8 cellular contexts compared by ENCODE assay signal in the genomic region with DNA sequence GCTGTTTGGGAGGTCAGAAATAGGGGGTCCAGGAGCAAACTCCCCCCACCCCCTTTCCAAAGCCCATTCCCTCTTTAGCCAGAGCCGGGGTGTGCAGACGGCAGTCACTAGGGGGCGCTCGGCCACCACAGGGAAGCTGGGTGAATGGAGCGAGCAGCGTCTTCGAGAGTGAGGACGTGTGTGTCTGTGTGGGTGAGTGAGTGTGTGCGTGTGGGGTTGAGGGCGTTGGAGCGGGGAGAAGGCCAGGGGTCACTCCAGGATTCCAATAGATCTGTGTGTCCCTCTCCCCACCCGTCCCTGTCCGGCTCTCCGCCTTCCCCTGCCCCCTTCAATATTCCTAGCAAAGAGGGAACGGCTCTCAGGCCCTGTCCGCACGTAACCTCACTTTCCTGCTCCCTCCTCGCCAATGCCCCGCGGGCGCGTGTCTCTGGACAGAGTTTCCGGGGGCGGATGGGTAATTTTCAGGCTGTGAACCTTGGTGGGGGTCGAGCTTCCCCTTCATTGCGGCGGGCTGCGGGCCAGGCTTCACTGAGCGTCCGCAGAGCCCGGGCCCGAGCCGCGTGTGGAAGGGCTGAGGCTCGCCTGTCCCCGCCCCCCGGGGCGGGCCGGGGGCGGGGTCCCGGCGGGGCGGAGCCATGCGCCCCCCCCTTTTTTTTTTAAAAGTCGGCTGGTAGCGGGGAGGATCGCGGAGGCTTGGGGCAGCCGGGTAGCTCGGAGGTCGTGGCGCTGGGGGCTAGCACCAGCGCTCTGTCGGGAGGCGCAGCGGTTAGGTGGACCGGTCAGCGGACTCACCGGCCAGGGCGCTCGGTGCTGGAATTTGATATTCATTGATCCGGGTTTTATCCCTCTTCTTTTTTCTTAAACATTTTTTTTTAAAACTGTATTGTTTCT. TPM values are rescaled to one million over a fixed set of nuclear protein-coding genes. Genes with fewer than 3 reads are reported as not detected.
A peak's percentile ranks its signal among the peaks of the same experiment; 100 is the strongest.
DNase-seq lines count a peak whose midpoint lies in the region; ATAC-seq and TF ChIP-seq lines count a peak whose summit lies in the region.

A gene (plus strand): TSS at position 686 of the 891 bp plus-strand sequence.

- peak within 1 kb of the TSS; percentile 95 to 97 for H3K4me3 Mint-ChIP-seq in activated T-cell treated with anti-CD3 and anti-CD28 coated beads, Interleukin-2, amount 50 U/mL, for 72 hours
- H3K4me3 Mint-ChIP-seq in naive B cell: peak within 1 kb of the TSS; percentile 93 to 99 (median 94)
- H3K4me3 Mint-ChIP-seq in stimulated activated naive B cell treated with anti-CD40 and anti-IgM and Interleukin-4, amounts not matched to agents 10 μg/mL and 1 μg/mL and 100 μg/mL, for 72 hours: peak within 1 kb of the TSS; percentile 83 to 84

- peak within 1 kb of the TSS; percentile 87 for H3K27ac ChIP-seq in Panc1 (ENCODE audit: low read length)
- H3K27ac ChIP-seq in esophagus squamous epithelium: peak within 1 kb of the TSS; percentile 93 to 98 (median 97)

- no peaks in the 10 kb centered on the region for H3K27me3 Mint-ChIP-seq in activated T-cell treated with anti-CD3 and anti-CD28 coated beads, Interleukin-2, amount 50 U/mL, for 72 hours (ENCODE audit: low read depth)
- H3K27me3 Mint-ChIP-seq in naive B cell: peaks cover 23 to 56% (median 25%) of the 10 kb centered on the region in 3 donors
- H3K27me3 Mint-ChIP-seq in stimulated activated naive B cell treated with anti-CD40 and anti-IgM and Interleukin-4, amounts not matched to agents 10 μg/mL and 1 μg/mL and 100 μg/mL, for 72 hours: peaks cover 28 to 40% of the 10 kb centered on the region in 2 donors

- H3K9me3 Mint-ChIP-seq in activated T-cell treated with anti-CD3 and anti-CD28 coated beads, Interleukin-2, amount 50 U/mL, for 72 hours: no peaks in the 10 kb centered on the region
- no peaks in the 10 kb centered on the region for H3K9me3 Mint-ChIP-seq in naive B cell
- H3K9me3 Mint-ChIP-seq in stimulated activated naive B cell treated with anti-CD40 and anti-IgM and Interleukin-4, amounts not matched to agents 10 μg/mL and 1 μg/mL and 100 μg/mL, for 72 hours: no peaks in the 10 kb centered on the region

- intact Hi-C loops in Panc1 (cut with micrococcal nuclease; ENCODE audit: unreplicated experiment): loop anchor here (1.0 to 5.0 kb wide), 3 partner anchors 102 to 310 kb away; no protein-coding TSS in a partner anchor
- intact Hi-C loops in esophagus squamous epithelium (cut with DNase I): loop anchor here (5.0 kb wide), 2 partner anchors 102 to 308 kb away; no protein-coding TSS in a partner anchor

- DNase-seq in DMS53 treated with DMSO at 0.1 percent for 48 hours (lab: John Stamatoyannopoulos, UW; ENCODE audit: unreplicated experiment) (peak; percentile 88), KG1 (lab: John Stamatoyannopoulos, UW) (peak; percentile 85), Panc1 (ENCODE audit: low read depth, low spot score) (peak; percentile 64), esophagus squamous epithelium (lab: John Stamatoyannopoulos, UW) (peak; percentile 58), naive B cell (peak; percentile 83)
- peak; percentile 92 for DNase-seq in activated T-cell treated with anti-CD3 and anti-CD28 coated beads, Interleukin-2, amount 50 U/mL, for 72 hours
- DNase-seq in stimulated activated naive B cell treated with anti-CD40 and anti-IgM and Interleukin-4, amounts not matched to agents 10 μg/mL and 1 μg/mL and 100 μg/mL, for 72 hours: peak; percentile 74

- H3K4me3 ChIP-seq in Panc1 (ENCODE audit: low read depth in 2 of 2, low read length in 2 of 2) (peak within 1 kb of the TSS; percentile 94 to 99), esophagus squamous epithelium (peak within 1 kb of the TSS; percentile 74 to 97 (median 82))

- H3K36me3 ChIP-seq in Panc1 (ENCODE audit: control insufficient read depth, insufficient read depth, low read length): no peaks in the 10 kb centered on the region
- H3K36me3 ChIP-seq in esophagus squamous epithelium: no peaks in the 10 kb centered on the region

- POLR2A ChIA-PET in Panc1 (lab: Charles Lee): interaction anchor here (0.6 kb wide), 2 partner anchors 83 to 86 kb away, joined by 5 to 9 read pairs; no protein-coding TSS in a partner anchor

- WGBS in esophagus squamous epithelium, 2 donors: 3% methylated on average over 30 to 33 of the region's 62 CpGs

- TF ChIP-seq POLR2A in esophagus squamous epithelium (IDR thresholded peaks at IDR 0.05): peak in 3 of 4 donors; percentile 40 to 81 (median 77)

- H3K4me1 ChIP-seq in Panc1 (ENCODE audit: control insufficient read depth, insufficient read depth, low read length) (peaks cover 23% of the 10 kb centered on the region), esophagus squamous epithelium (peaks cover 33 to 52% (median 35%) of the 10 kb centered on the region in 3 donors)

- no TSS peak for BruUV-seq in Panc1 (replicated peaks; lab: Mats Ljungman, UMichigan)

- TF ChIP-seq CTCF in Panc1 (IDR thresholded peaks at IDR 0.05) (peak; percentile 99), esophagus squamous epithelium (IDR thresholded peaks at IDR 0.05) (peak; percentile 92 to 99 (median 97))

- in situ Hi-C loops in Panc1 (cut with HindIII; ENCODE audit: low pct_unique_long_range_greater_than_20kb, low sequenced_read_pairs): no loop called here

- peak within 1 kb of the TSS; percentile 87 for H3K27ac Mint-ChIP-seq in activated T-cell treated with anti-CD3 and anti-CD28 coated beads, Interleukin-2, amount 50 U/mL, for 72 hours
- H3K27ac Mint-ChIP-seq in naive B cell: peak within 1 kb of the TSS; percentile 57 to 96 (median 90)
- peak within 1 kb of the TSS; percentile 91 for H3K27ac Mint-ChIP-seq in stimulated activated naive B cell treated with anti-CD40 and anti-IgM and Interleukin-4, amounts not matched to agents 10 μg/mL and 1 μg/mL and 100 μg/mL, for 72 hours

- CTCF ChIA-PET in Panc1 (lab: Charles Lee): interaction anchor here (0.5 to 2.0 kb wide), 19 partner anchors 9 to 403 kb away, joined by 3 to 16 read pairs (median 5); no protein-coding TSS in a partner anchor

- no peaks in the 10 kb centered on the region for H3K27me3 ChIP-seq in Panc1 (ENCODE audit: control insufficient read depth, insufficient read depth, low read length)
- peaks cover 0 to 9% (median 0%) of the 10 kb centered on the region in 4 donors for H3K27me3 ChIP-seq in esophagus squamous epithelium

- ATAC-seq in GM21619 (IDR thresholded peaks at IDR 0.05; ENCODE audit: unreplicated experiment): peak; percentile 41
- ATAC-seq in Panc1: peak; percentile 71
- ATAC-seq in activated T-cell treated with anti-CD3 and anti-CD28 coated beads, Interleukin-2, amount 50 U/mL, for 72 hours (replicated peaks in 1 of 2): peak; percentile 73 to 76
- ATAC-seq in naive B cell (ENCODE audit: low read depth in 2 of 2): peak; percentile 76
- peak; percentile 79 to 83 for ATAC-seq in stimulated activated naive B cell treated with anti-CD40 and anti-IgM and Interleukin-4, amounts not matched to agents 10 μg/mL and 1 μg/mL and 100 μg/mL, for 72 hours (replicated peaks)

- peaks cover 8% of the 10 kb centered on the region in 2 donors for H3K36me3 Mint-ChIP-seq in activated T-cell treated with anti-CD3 and anti-CD28 coated beads, Interleukin-2, amount 50 U/mL, for 72 hours (ENCODE audit: insufficient read depth in 2 of 2)
- H3K36me3 Mint-ChIP-seq in naive B cell: no peaks in the 10 kb centered on the region
- H3K36me3 Mint-ChIP-seq in stimulated activated naive B cell treated with anti-CD40 and anti-IgM and Interleukin-4, amounts not matched to agents 10 μg/mL and 1 μg/mL and 100 μg/mL, for 72 hours: no peaks in the 10 kb centered on the region

- H3K4me1 Mint-ChIP-seq in activated T-cell treated with anti-CD3 and anti-CD28 coated beads, Interleukin-2, amount 50 U/mL, for 72 hours (ENCODE audit: low read depth): peaks cover 33% of the 10 kb centered on the region
- peaks cover 23 to 36% (median 26%) of the 10 kb centered on the region in 3 donors for H3K4me1 Mint-ChIP-seq in naive B cell
- H3K4me1 Mint-ChIP-seq in stimulated activated naive B cell treated with anti-CD40 and anti-IgM and Interleukin-4, amounts not matched to agents 10 μg/mL and 1 μg/mL and 100 μg/mL, for 72 hours: peaks cover 22 to 47% of the 10 kb centered on the region in 2 donors

- H3K9me3 ChIP-seq in Panc1 (ENCODE audit: control insufficient read depth, insufficient read depth, low read depth, low read length) (no peaks in the 10 kb centered on the region), esophagus squamous epithelium (no peaks in the 10 kb centered on the region)

RNA-seq across cellular contexts. Expression of the gene that starts here (rescaled TPM):
- total RNA-seq in Panc1 (2021; ENCODE audit: unreplicated experiment) (98.7 TPM), esophagus squamous epithelium (100 to 1,000 TPM in 2 of 4 donors, 10 to 100 TPM in 2; 28.0 to 107 (median 80.8) TPM)
- 118 TPM for polyA plus RNA-seq in Panc1 (2012; ENCODE audit: insufficient read length)
- total RNA-seq in activated T-cell treated with anti-CD3 and anti-CD28 coated beads, Interleukin-2, amount 50 U/mL, for 72 hours: 10 to 100 TPM; 65.2 to 67.1 TPM
- under 1 TPM in 4 of 6 donors, not detected in 2; 0.08 to 0.70 (median 0.41) TPM for polyA plus RNA-seq in naive B cell (ENCODE audit: low read depth in 6 of 6)

Comparison
In these comparisons a context has a peak if more than half of its experiments do, and no peak if none do; other contexts are left out.
1. Peak in every context shown above with its lines: DNase-seq, ATAC-seq, H3K4me3 ChIP-seq and H3K27ac ChIP-seq.
2. Peak in DNase-seq and ATAC-seq in naive B cell; RNA of the gene not detected or under 1 TPM.